Comparison of ENCODE assay signal across 8 cellular contexts in the genomic region with DNA sequence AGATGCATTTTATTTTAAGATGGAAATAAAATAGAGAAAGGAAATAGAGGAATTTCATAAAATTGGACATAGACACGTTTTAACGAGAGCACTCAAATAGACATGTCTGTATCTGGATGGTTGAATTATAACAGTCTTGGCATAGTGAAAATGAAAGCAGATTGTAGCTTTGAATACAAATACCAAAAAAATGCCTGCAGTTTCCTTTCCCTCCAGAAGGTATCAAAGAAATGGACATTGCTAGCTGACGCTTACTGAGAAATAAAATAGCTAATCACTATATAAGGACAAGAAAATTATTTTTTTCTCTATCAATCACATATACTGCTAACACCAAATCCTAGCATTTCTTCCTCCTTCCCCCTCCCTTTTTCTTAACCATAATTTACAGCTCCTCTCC. TPM values are rescaled to one million over a fixed set of nuclear protein-coding genes. Genes with fewer than 3 reads are reported as not detected.
A peak's percentile ranks its signal among the peaks of the same experiment; 100 is the strongest.
DNase-seq lines count a peak whose midpoint lies in the region; ATAC-seq and TF ChIP-seq lines count a peak whose summit lies in the region.

No MANE protein-coding gene starts in this region.

- peak overlapping the region; percentile 44 for H3K4me2 ChIP-seq in skeletal muscle satellite cell (ENCODE audit: low read length)

- no peak overlapping the region for H3K4me3 ChIP-seq in colonic mucosa
- H3K4me3 ChIP-seq in skeletal muscle satellite cell (ENCODE audit: low read length) = peak overlapping the region; percentile 6

- ATAC-seq in CD4-positive, alpha-beta T cell (ENCODE audit: poor library complexity) = peak; percentile 39
- peak; percentile 67 for ATAC-seq in GM19328 (IDR thresholded peaks at IDR 0.05; ENCODE audit: unreplicated experiment)
- ATAC-seq in HG03457 (IDR thresholded peaks at IDR 0.05; ENCODE audit: unreplicated experiment) = peak; percentile 67

- H3K9me3 Mint-ChIP-seq in CD4-positive, alpha-beta T cell = no peaks in the 10 kb centered on the region

- H3K4me1 Mint-ChIP-seq in CD4-positive, alpha-beta T cell (ENCODE audit: low read depth) = peaks cover 70% of the 10 kb centered on the region

- H3K27ac Mint-ChIP-seq in CD4-positive, alpha-beta T cell = peak overlapping the region; percentile 98

- H3K4me1 ChIP-seq in colonic mucosa (no peaks in the 10 kb centered on the region), skeletal muscle satellite cell (ENCODE audit: control insufficient read depth, insufficient read depth, low read length) (peaks cover 30% of the 10 kb centered on the region)

- no peaks in the 10 kb centered on the region for H3K27me3 Mint-ChIP-seq in CD4-positive, alpha-beta T cell

- POLR2A ChIA-PET in CD4-positive, alpha-beta T cell (lab: Charles Lee) = interaction anchor here (0.7 to 8.0 kb wide), 23 partner anchors 8 to 943 kb away, joined by 3 to 203 read pairs (median 5); partner anchors contain the start of genes INO80C, MAPRE2, RMP24 and ZNF24
- POLR2A ChIA-PET in RWPE1 (lab: Yijun Ruan, JAX; ENCODE audit: low non-redundant PET) = no interaction called here

- H3K4me3 Mint-ChIP-seq in CD4-positive, alpha-beta T cell = peak overlapping the region; percentile 82

- no peaks in the 10 kb centered on the region for H3K27me3 ChIP-seq in CD4-positive, alpha-beta T cell (ENCODE audit: control insufficient read depth, insufficient read depth, low read length)
- H3K27me3 ChIP-seq in colonic mucosa = no peaks in the 10 kb centered on the region
- no peaks in the 10 kb centered on the region for H3K27me3 ChIP-seq in skeletal muscle satellite cell (ENCODE audit: control insufficient read depth, insufficient read depth, low read length)

- intact Hi-C loops in CD4-positive, alpha-beta T cell (cut with DNase I, micrococcal nuclease) = loop anchor here (1.0 to 10.0 kb wide), 7 partner anchors 13 to 465 kb away; partner anchors contain the start of gene INO80C (in 1 of the 2)
- intact Hi-C loops in colonic mucosa (cut with DNase I) = no loop called here

- H3K36me3 ChIP-seq in colonic mucosa (no peaks in the 10 kb centered on the region), skeletal muscle satellite cell (ENCODE audit: insufficient read depth, low read length) (no peaks in the 10 kb centered on the region)

- H3K36me3 Mint-ChIP-seq in CD4-positive, alpha-beta T cell (ENCODE audit: low read depth) = no peaks in the 10 kb centered on the region

- peak overlapping the region; percentile 56 to 59 for H3K9ac ChIP-seq in colonic mucosa (ENCODE audit: low read depth in 2 of 2, low read length in 2 of 2)
- H3K9ac ChIP-seq in skeletal muscle satellite cell (ENCODE audit: low read depth, low read length) = no peak overlapping the region

- no peak for DNase-seq in CD4-positive, alpha-beta T cell
- no peak for DNase-seq in colonic mucosa
- no peak for DNase-seq in NCI-H1417 treated with DMSO at 0.1 percent for 48 hours (lab: John Stamatoyannopoulos, UW)
- no peak for DNase-seq in RWPE1 (ENCODE audit: low spot score)
- no peak for DNase-seq in cortex of kidney (lab: John Stamatoyannopoulos, UW)

- peak; percentile 16 for TF ChIP-seq CTCF in CD4-positive, alpha-beta T cell (IDR thresholded peaks at IDR 0.05)
- no peak for TF ChIP-seq CTCF in colonic mucosa (IDR thresholded peaks at IDR 0.05)
- no peak for TF ChIP-seq CTCF in RWPE1 (conservative IDR thresholded peaks at IDR 0.05; ENCODE audit: low read depth)

- no peaks in the 10 kb centered on the region for H3K9me3 ChIP-seq in CD4-positive, alpha-beta T cell (ENCODE audit: control insufficient read depth, low read length)
- no peaks in the 10 kb centered on the region for H3K9me3 ChIP-seq in colonic mucosa
- no peaks in the 10 kb centered on the region for H3K9me3 ChIP-seq in skeletal muscle satellite cell (replicated peaks; ENCODE audit: low read length)

- peak overlapping the region; percentile 80 for H3K27ac ChIP-seq in CD4-positive, alpha-beta T cell (ENCODE audit: low read depth, low read length)
- peak overlapping the region; percentile 19 for H3K27ac ChIP-seq in colonic mucosa
- H3K27ac ChIP-seq in RWPE1 = no peak overlapping the region

- CTCF ChIA-PET in CD4-positive, alpha-beta T cell (lab: Charles Lee) = interaction anchor here (0.9 to 2.9 kb wide), 7 partner anchors 11 to 210 kb away, joined by 3 to 29 read pairs (median 4); partner anchors contain the start of gene MAPRE2
- CTCF ChIA-PET in RWPE1 (lab: Yijun Ruan, JAX) = no interaction called here

RNA-seq across cellular contexts. Expression of gene MAPRE2, which starts 11.4 kb away (rescaled TPM):
- 100 to 1,000 TPM; 108 to 112 TPM for total RNA-seq in CD4-positive, alpha-beta T cell
- 10 to 100 TPM; 25.5 to 32.2 TPM for total RNA-seq in colonic mucosa
- 13.2 and 14.2 TPM in 2 replicates for total RNA-seq in skeletal muscle satellite cell (2012; rRNA removed)
